In the genomic region with DNA sequence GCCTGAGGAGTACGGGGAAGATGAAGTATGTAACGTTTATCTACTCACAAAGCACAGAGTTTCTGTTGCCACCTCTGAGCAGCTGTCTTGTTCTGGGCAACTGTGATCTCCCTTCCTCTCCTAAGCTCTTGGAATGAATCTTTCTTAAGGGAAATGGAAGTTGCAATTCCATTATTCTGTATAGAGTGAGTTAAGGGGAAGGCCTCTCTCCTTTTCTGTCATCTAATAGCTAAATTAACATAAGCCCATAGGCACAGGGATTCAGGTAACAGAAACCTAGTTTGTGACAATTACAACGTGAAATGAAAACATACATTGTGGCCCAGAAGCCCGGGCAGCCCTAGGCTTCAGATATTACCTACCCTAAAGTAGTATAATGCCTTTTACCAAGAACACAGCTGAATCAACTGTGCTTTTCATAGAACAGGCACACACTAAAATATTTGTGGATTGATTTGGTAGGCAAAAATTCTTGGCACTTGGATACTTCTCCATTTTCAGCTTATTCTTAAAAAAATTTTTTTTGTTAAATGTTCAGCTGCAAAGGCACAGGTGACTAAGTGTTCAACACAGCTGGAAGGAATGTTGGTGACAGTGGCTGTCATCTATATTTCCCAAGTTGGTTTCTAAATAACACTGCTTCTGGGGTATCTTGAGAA, we compare ENCODE assay signal across 2 cellular contexts.
TF ChIP-seq lines count a peak whose summit lies in the region.

No MANE protein-coding gene starts in this region.

TF ChIP-seq in IMR-90, 13 proteins besides CTCF, POLR2A, EP300 and RAD21:
- TF ChIP-seq FOS (IDR thresholded peaks at IDR 0.05; ENCODE audit: low read depth, low read length) (no peak), NFE2L2 (IDR thresholded peaks at IDR 0.05; ENCODE audit: low read depth, low read length) (no peak), CHD1 (IDR thresholded peaks at IDR 0.05; ENCODE audit: low read depth, low read length) (no peak), SMC3 (IDR thresholded peaks at IDR 0.05; ENCODE audit: low read depth, low read length) (no peak), MAFK (IDR thresholded peaks at IDR 0.05; ENCODE audit: low read depth, low read length) (no peak), RFX5 (IDR thresholded peaks at IDR 0.05; ENCODE audit: low read depth, low read length) (no peak), BHLHE40 (IDR thresholded peaks at IDR 0.05; ENCODE audit: low read depth, low read length) (no peak), MXI1 (IDR thresholded peaks at IDR 0.05; ENCODE audit: borderline replicate concordance, low read depth, low read length) (no peak), MAZ (IDR thresholded peaks at IDR 0.05; ENCODE audit: borderline replicate concordance, low read depth, low read length) (no peak), RCOR1 (IDR thresholded peaks at IDR 0.05; ENCODE audit: insufficient replicate concordance, low read length) (no peak)
- TF ChIP-seq, protein P1, sequence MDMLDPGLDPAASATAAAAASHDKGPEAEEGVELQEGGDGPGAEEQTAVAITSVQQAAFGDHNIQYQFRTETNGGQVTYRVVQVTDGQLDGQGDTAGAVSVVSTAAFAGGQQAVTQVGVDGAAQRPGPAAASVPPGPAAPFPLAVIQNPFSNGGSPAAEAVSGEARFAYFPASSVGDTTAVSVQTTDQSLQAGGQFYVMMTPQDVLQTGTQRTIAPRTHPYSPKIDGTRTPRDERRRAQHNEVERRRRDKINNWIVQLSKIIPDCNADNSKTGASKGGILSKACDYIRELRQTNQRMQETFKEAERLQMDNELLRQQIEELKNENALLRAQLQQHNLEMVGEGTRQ (IDR thresholded peaks at IDR 0.05; ENCODE audit: low read depth, low read length): no peak
- TF ChIP-seq, protein P2, sequence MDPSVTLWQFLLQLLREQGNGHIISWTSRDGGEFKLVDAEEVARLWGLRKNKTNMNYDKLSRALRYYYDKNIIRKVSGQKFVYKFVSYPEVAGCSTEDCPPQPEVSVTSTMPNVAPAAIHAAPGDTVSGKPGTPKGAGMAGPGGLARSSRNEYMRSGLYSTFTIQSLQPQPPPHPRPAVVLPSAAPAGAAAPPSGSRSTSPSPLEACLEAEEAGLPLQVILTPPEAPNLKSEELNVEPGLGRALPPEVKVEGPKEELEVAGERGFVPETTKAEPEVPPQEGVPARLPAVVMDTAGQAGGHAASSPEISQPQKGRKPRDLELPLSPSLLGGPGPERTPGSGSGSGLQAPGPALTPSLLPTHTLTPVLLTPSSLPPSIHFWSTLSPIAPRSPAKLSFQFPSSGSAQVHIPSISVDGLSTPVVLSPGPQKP (IDR thresholded peaks at IDR 0.05; ENCODE audit: borderline replicate concordance, low read depth, low read length): no peak

TF ChIP-seq in GM12878, 131 proteins besides CTCF, POLR2A, EP300 and RAD21 (continues in another document):
- no peak for TF ChIP-seq SMAD5 (IDR thresholded peaks at IDR 0.05; ENCODE audit: low read depth)
- TF ChIP-seq POLR2AphosphoS5 (IDR thresholded peaks at IDR 0.05; ENCODE audit: low read length): no peak
- no peak for TF ChIP-seq RFX5 (IDR thresholded peaks at IDR 0.05; ENCODE audit: low read depth, low read length)
- TF ChIP-seq STAT3 (IDR thresholded peaks at IDR 0.05; ENCODE audit: low read depth, low read length): no peak
- no peak for TF ChIP-seq BCL11A (IDR thresholded peaks at IDR 0.05; ENCODE audit: low read depth, low read length)
- TF ChIP-seq RBBP5 (conservative IDR thresholded peaks at IDR 0.05): no peak
- no peak for TF ChIP-seq HDGF (IDR thresholded peaks at IDR 0.05)
- TF ChIP-seq ZBED1 (IDR thresholded peaks at IDR 0.05; ENCODE audit: borderline replicate concordance): 0 out of 2 replicates have a peak, but pooled peaks have one; percentile 32
- TF ChIP-seq CEBPB (IDR thresholded peaks at IDR 0.05; ENCODE audit: borderline replicate concordance in 1 of 2, low read depth in 2 of 2, low read length in 2 of 2): no peak
- TF ChIP-seq NR2C2 (IDR thresholded peaks at IDR 0.05; ENCODE audit: borderline replicate concordance, control insufficient read depth, insufficient read length, low read depth): no peak
- no peak for TF ChIP-seq GABPA (IDR thresholded peaks at IDR 0.05; ENCODE audit: low read depth)
- TF ChIP-seq, protein P3, sequence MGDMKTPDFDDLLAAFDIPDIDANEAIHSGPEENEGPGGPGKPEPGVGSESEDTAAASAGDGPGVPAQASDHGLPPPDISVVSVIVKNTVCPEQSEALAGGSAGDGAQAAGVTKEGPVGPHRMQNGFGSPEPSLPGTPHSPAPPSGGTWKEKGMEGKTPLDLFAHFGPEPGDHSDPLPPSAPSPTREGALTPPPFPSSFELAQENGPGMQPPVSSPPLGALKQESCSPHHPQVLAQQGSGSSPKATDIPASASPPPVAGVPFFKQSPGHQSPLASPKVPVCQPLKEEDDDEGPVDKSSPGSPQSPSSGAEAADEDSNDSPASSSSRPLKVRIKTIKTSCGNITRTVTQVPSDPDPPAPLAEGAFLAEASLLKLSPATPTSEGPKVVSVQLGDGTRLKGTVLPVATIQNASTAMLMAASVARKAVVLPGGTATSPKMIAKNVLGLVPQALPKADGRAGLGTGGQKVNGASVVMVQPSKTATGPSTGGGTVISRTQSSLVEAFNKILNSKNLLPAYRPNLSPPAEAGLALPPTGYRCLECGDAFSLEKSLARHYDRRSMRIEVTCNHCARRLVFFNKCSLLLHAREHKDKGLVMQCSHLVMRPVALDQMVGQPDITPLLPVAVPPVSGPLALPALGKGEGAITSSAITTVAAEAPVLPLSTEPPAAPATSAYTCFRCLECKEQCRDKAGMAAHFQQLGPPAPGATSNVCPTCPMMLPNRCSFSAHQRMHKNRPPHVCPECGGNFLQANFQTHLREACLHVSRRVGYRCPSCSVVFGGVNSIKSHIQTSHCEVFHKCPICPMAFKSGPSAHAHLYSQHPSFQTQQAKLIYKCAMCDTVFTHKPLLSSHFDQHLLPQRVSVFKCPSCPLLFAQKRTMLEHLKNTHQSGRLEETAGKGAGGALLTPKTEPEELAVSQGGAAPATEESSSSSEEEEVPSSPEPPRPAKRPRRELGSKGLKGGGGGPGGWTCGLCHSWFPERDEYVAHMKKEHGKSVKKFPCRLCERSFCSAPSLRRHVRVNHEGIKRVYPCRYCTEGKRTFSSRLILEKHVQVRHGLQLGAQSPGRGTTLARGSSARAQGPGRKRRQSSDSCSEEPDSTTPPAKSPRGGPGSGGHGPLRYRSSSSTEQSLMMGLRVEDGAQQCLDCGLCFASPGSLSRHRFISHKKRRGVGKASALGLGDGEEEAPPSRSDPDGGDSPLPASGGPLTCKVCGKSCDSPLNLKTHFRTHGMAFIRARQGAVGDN (IDR thresholded peaks at IDR 0.05): no peak
- TF ChIP-seq SREBF2 (IDR thresholded peaks at IDR 0.05; ENCODE audit: low read length): no peak
- TF ChIP-seq, protein P4, sequence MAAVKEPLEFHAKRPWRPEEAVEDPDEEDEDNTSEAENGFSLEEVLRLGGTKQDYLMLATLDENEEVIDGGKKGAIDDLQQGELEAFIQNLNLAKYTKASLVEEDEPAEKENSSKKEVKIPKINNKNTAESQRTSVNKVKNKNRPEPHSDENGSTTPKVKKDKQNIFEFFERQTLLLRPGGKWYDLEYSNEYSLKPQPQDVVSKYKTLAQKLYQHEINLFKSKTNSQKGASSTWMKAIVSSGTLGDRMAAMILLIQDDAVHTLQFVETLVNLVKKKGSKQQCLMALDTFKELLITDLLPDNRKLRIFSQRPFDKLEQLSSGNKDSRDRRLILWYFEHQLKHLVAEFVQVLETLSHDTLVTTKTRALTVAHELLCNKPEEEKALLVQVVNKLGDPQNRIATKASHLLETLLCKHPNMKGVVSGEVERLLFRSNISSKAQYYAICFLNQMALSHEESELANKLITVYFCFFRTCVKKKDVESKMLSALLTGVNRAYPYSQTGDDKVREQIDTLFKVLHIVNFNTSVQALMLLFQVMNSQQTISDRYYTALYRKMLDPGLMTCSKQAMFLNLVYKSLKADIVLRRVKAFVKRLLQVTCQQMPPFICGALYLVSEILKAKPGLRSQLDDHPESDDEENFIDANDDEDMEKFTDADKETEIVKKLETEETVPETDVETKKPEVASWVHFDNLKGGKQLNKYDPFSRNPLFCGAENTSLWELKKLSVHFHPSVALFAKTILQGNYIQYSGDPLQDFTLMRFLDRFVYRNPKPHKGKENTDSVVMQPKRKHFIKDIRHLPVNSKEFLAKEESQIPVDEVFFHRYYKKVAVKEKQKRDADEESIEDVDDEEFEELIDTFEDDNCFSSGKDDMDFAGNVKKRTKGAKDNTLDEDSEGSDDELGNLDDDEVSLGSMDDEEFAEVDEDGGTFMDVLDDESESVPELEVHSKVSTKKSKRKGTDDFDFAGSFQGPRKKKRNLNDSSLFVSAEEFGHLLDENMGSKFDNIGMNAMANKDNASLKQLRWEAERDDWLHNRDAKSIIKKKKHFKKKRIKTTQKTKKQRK (IDR thresholded peaks at IDR 0.05; ENCODE audit: low read depth, low read length): no peak
- TF ChIP-seq RUNX3 (IDR thresholded peaks at IDR 0.05; ENCODE audit: low read length): no peak
- TF ChIP-seq MYB (IDR thresholded peaks at IDR 0.05; ENCODE audit: borderline replicate concordance, low read depth, low read length): no peak
- TF ChIP-seq KDM1A (IDR thresholded peaks at IDR 0.05; ENCODE audit: borderline replicate concordance): no peak
- peak; percentile 64; the same call in 1 of the 2 replicates for TF ChIP-seq MTA2 (IDR thresholded peaks at IDR 0.05; ENCODE audit: low read depth)
- TF ChIP-seq, protein P5, sequence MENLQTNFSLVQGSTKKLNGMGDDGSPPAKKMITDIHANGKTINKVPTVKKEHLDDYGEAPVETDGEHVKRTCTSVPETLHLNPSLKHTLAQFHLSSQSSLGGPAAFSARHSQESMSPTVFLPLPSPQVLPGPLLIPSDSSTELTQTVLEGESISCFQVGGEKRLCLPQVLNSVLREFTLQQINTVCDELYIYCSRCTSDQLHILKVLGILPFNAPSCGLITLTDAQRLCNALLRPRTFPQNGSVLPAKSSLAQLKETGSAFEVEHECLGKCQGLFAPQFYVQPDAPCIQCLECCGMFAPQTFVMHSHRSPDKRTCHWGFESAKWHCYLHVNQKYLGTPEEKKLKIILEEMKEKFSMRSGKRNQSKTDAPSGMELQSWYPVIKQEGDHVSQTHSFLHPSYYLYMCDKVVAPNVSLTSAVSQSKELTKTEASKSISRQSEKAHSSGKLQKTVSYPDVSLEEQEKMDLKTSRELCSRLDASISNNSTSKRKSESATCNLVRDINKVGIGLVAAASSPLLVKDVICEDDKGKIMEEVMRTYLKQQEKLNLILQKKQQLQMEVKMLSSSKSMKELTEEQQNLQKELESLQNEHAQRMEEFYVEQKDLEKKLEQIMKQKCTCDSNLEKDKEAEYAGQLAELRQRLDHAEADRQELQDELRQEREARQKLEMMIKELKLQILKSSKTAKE (IDR thresholded peaks at IDR 0.05; ENCODE audit: low read depth, poor library complexity, severe bottlenecking): no peak
- peak; percentile 74 for TF ChIP-seq NFIC (IDR thresholded peaks at IDR 0.05; ENCODE audit: low read depth, low read length)
- peak; percentile 45 for TF ChIP-seq JUNB (IDR thresholded peaks at IDR 0.05)
- peak; percentile 47; the same call in 1 of the 2 replicates for TF ChIP-seq PML (IDR thresholded peaks at IDR 0.05; ENCODE audit: low read length)
- TF ChIP-seq NFYA (IDR thresholded peaks at IDR 0.05; ENCODE audit: borderline replicate concordance, low read depth, low read length): no peak
- TF ChIP-seq BMI1 (IDR thresholded peaks at IDR 0.05; ENCODE audit: borderline replicate concordance): no peak
- TF ChIP-seq, protein P6, sequence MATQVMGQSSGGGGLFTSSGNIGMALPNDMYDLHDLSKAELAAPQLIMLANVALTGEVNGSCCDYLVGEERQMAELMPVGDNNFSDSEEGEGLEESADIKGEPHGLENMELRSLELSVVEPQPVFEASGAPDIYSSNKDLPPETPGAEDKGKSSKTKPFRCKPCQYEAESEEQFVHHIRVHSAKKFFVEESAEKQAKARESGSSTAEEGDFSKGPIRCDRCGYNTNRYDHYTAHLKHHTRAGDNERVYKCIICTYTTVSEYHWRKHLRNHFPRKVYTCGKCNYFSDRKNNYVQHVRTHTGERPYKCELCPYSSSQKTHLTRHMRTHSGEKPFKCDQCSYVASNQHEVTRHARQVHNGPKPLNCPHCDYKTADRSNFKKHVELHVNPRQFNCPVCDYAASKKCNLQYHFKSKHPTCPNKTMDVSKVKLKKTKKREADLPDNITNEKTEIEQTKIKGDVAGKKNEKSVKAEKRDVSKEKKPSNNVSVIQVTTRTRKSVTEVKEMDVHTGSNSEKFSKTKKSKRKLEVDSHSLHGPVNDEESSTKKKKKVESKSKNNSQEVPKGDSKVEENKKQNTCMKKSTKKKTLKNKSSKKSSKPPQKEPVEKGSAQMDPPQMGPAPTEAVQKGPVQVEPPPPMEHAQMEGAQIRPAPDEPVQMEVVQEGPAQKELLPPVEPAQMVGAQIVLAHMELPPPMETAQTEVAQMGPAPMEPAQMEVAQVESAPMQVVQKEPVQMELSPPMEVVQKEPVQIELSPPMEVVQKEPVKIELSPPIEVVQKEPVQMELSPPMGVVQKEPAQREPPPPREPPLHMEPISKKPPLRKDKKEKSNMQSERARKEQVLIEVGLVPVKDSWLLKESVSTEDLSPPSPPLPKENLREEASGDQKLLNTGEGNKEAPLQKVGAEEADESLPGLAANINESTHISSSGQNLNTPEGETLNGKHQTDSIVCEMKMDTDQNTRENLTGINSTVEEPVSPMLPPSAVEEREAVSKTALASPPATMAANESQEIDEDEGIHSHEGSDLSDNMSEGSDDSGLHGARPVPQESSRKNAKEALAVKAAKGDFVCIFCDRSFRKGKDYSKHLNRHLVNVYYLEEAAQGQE (IDR thresholded peaks at IDR 0.05; ENCODE audit: low read depth, low read length): no peak
- no peak for TF ChIP-seq SUPT20H (IDR thresholded peaks at IDR 0.05; ENCODE audit: borderline replicate concordance, control insufficient read depth, low read depth, low read length)
- TF ChIP-seq TCF12 (IDR thresholded peaks at IDR 0.05; ENCODE audit: low read depth, low read length): no peak
- TF ChIP-seq IKZF2 (IDR thresholded peaks at IDR 0.05): peak; percentile 63 to 71; a peak in 3 of 4 replicates
- TF ChIP-seq CBX5 (IDR thresholded peaks at IDR 0.05; ENCODE audit: low read depth): 0 out of 2 replicates have a peak, but pooled peaks have one; percentile 29
- no peak for TF ChIP-seq SIN3A (IDR thresholded peaks at IDR 0.05; ENCODE audit: low read depth, low read length)
- TF ChIP-seq FOS (IDR thresholded peaks at IDR 0.05; ENCODE audit: borderline replicate concordance, extremely low read depth, insufficient read length): no peak
- TF ChIP-seq ASH2L (IDR thresholded peaks at IDR 0.05; ENCODE audit: borderline replicate concordance, low read depth): 0 out of 2 replicates have a peak, but pooled peaks have one; percentile 10
- TF ChIP-seq EED (IDR thresholded peaks at IDR 0.05; ENCODE audit: low read depth): peak; percentile 61; the same call in 1 of the 2 replicates
- TF ChIP-seq ZZZ3 (IDR thresholded peaks at IDR 0.05; ENCODE audit: control insufficient read depth, insufficient read length, low read depth): no peak
- TF ChIP-seq ZSCAN29 (IDR thresholded peaks at IDR 0.05): no peak
- no peak for TF ChIP-seq RELA (IDR thresholded peaks at IDR 0.05; ENCODE audit: borderline replicate concordance, partially characterized antibody)
- TF ChIP-seq BHLHE40 (IDR thresholded peaks at IDR 0.05; ENCODE audit: borderline replicate concordance in 1 of 2, low read depth in 2 of 2, low read length in 1 of 2): no peak
- TF ChIP-seq MTA3 (IDR thresholded peaks at IDR 0.05; ENCODE audit: borderline replicate concordance, low read length): peak; percentile 81; the same call in 1 of the 2 replicates
- no peak for TF ChIP-seq SREBF1 (IDR thresholded peaks at IDR 0.05; ENCODE audit: low read length)
- no peak for TF ChIP-seq IRF4 (IDR thresholded peaks at IDR 0.05; ENCODE audit: low read depth, low read length)
- TF ChIP-seq IKZF1 (conservative IDR thresholded peaks at IDR 0.05): peak; percentile 76
- TF ChIP-seq FOXK2 (IDR thresholded peaks at IDR 0.05): no peak
